In genomic region chr11:57764527-57764926, GRCh38 we compare ENCODE assay signal across 9 cellular contexts. TPM values are rescaled to one million over a fixed set of nuclear protein-coding genes. Genes with fewer than 3 reads are reported as not detected.
DNase-seq lines count a peak whose midpoint lies in the region; ATAC-seq and TF ChIP-seq lines count a peak whose summit lies in the region.
"Had no signal": no experiment of that assay in that cellular context is flagged by ENCODE, and none has a peak within 500 bp of the region (broad histone marks: within the 10 kb centered on the region; RNA-seq: fewer than 3 reads in every experiment).

No MANE protein-coding gene starts in this region.

- TF ChIP-seq CTCF in AG04450 (IDR thresholded peaks at IDR 0.05; ENCODE audit: low read depth, low read length): no peak
- no peak for TF ChIP-seq CTCF in fibroblast of pulmonary artery (IDR thresholded peaks at IDR 0.05; ENCODE audit: low read length, missing control alignments)
- TF ChIP-seq CTCF in ovary (IDR thresholded peaks at IDR 0.05): no peak

- H3K4me3 ChIP-seq in AG04450 (ENCODE audit: low read depth, low read length) (peak overlapping the region; percentile 89), SK-N-MC (peak overlapping the region; percentile 95), fibroblast of pulmonary artery (replicated peaks; ENCODE audit: low read depth, low read length) (peak overlapping the region; percentile 71), ovary (peak overlapping the region; percentile 60)

- peaks cover 14% of the 10 kb centered on the region for H3K36me3 ChIP-seq in SK-N-MC (ENCODE audit: insufficient read depth, low read length)
- H3K36me3 ChIP-seq in ovary: no peaks in the 10 kb centered on the region

- no peaks in the 10 kb centered on the region for H3K9me3 ChIP-seq in AG04450 (ENCODE audit: control insufficient read depth, insufficient read depth, low read length)
- no peaks in the 10 kb centered on the region for H3K9me3 ChIP-seq in SK-N-MC (ENCODE audit: low read depth, low read length)
- H3K9me3 ChIP-seq in ovary: no peaks in the 10 kb centered on the region

- intact Hi-C loops in ovary (cut with DNase I): loop anchor here in 2 of 4 donors (5.0 kb wide), 2 partner anchors 38 to 97 kb away; partner anchors contain the start of gene ZDHHC5 (in 1 of the 2)

- ATAC-seq in GM21717 (IDR thresholded peaks at IDR 0.05; ENCODE audit: unreplicated experiment): no peak
- ATAC-seq in activated naive CD8-positive, alpha-beta T cell treated with anti-CD3 and anti-CD28 coated beads, Interleukin-2, amount 50 U/mL, for 24 hours: no peak

- H3K4me1 Mint-ChIP-seq in activated naive CD8-positive, alpha-beta T cell treated with anti-CD3 and anti-CD28 coated beads, Interleukin-2, amount 50 U/mL, for 24 hours: peaks cover 28% of the 10 kb centered on the region

- peaks cover 10% of the 10 kb centered on the region for H3K4me1 ChIP-seq in ovary (ENCODE audit: insufficient read depth)

- DNase-seq in AG04450 (ENCODE audit: low read depth, low spot score) (no peak), SK-N-MC (ENCODE audit: low read depth, low spot score) (no peak), fibroblast of pulmonary artery (ENCODE audit: low read depth) (no peak), ovary (no peak), globus pallidus (ENCODE audit: low spot score) (no peak), SK-N-DZ (ENCODE audit: low spot score) (no peak)
- DNase-seq in activated naive CD8-positive, alpha-beta T cell treated with anti-CD3 and anti-CD28 coated beads, Interleukin-2, amount 50 U/mL, for 24 hours: no peak
- DNase-seq: CD4-positive, CD25-positive, alpha-beta regulatory T cell had no signal

- CTCF ChIA-PET in AG04450 (lab: Charles Lee): interaction anchor here (0.5 to 9.9 kb wide), 9 partner anchors 10 to 521 kb away, joined by 3 to 157 read pairs (median 6); partner anchors contain the start of gene BTBD18

- POLR2A ChIA-PET in AG04450 (lab: Yijun Ruan, JAX): interaction anchor here (0.6 to 2.6 kb wide), 5 partner anchors 12 to 86 kb away, joined by 3 to 12 read pairs (median 6); partner anchors contain the start of gene SELENOH

- H3K27ac ChIP-seq in AG04450 (ENCODE audit: low read depth, low read length) (no peak overlapping the region), SK-N-MC (no peak overlapping the region), ovary (no peak overlapping the region)

- TF ChIP-seq EP300 in ovary (IDR thresholded peaks at IDR 0.05): no peak

- H3K9me3 Mint-ChIP-seq in activated naive CD8-positive, alpha-beta T cell treated with anti-CD3 and anti-CD28 coated beads, Interleukin-2, amount 50 U/mL, for 24 hours: no peaks in the 10 kb centered on the region
- H3K9me3 Mint-ChIP-seq: CD4-positive, CD25-positive, alpha-beta regulatory T cell had no signal

- H3K4me3 Mint-ChIP-seq in activated naive CD8-positive, alpha-beta T cell treated with anti-CD3 and anti-CD28 coated beads, Interleukin-2, amount 50 U/mL, for 24 hours: no peak overlapping the region
- H3K4me3 Mint-ChIP-seq: CD4-positive, CD25-positive, alpha-beta regulatory T cell had no signal

- H3K27me3 Mint-ChIP-seq in activated naive CD8-positive, alpha-beta T cell treated with anti-CD3 and anti-CD28 coated beads, Interleukin-2, amount 50 U/mL, for 24 hours: no peaks in the 10 kb centered on the region

- TF ChIP-seq POLR2A in ovary (IDR thresholded peaks at IDR 0.05): no peak

- 3 to 8% (median 4%) methylated on average over 2 of the region's 2 CpGs for whole genome bisulfite sequencing in ovary, 3 donors

- H3K27me3 ChIP-seq in AG04450 (ENCODE audit: control insufficient read depth, insufficient read depth, low read length) (no peaks in the 10 kb centered on the region), ovary (no peaks in the 10 kb centered on the region)

- no peak overlapping the region for H3K27ac Mint-ChIP-seq in activated naive CD8-positive, alpha-beta T cell treated with anti-CD3 and anti-CD28 coated beads, Interleukin-2, amount 50 U/mL, for 24 hours

- H3K9ac ChIP-seq in SK-N-MC (ENCODE audit: insufficient read length): peak overlapping the region; percentile 99

- peaks cover 8% of the 10 kb centered on the region for H3K36me3 Mint-ChIP-seq in activated naive CD8-positive, alpha-beta T cell treated with anti-CD3 and anti-CD28 coated beads, Interleukin-2, amount 50 U/mL, for 24 hours (ENCODE audit: low read depth)

RNA-seq across cellular contexts. Expression of gene CTNND1, which starts 2.9 kb away (rescaled TPM):
- polyA plus RNA-seq in AG04450 (2011; rRNA removed) (190 and 191 TPM in 2 replicates), ovary (100 to 1,000 TPM in 1 of 2 donors, 10 to 100 TPM in 1; 40.3 to 153 TPM)
- polyA minus RNA-seq in AG04450 (2011; rRNA and poly(A)+ RNA removed): 509 and 760 TPM in 2 replicates
- total RNA-seq in ovary: 100 to 1,000 TPM in 6 of 7 donors, 10 to 100 TPM in 1; 58.4 to 134 (median 119) TPM
- polyA plus RNA-seq in SK-N-DZ (2014; cell fraction: cytosol; rRNA removed): 35.1 and 43.0 TPM in 2 replicates
- 25.9 and 44.1 TPM in 2 replicates for polyA plus RNA-seq in SK-N-DZ (2014; cell fraction: nucleus; rRNA removed)

RNA-seq across cellular contexts. Expression of gene BTBD18, which starts 12.9 kb away (rescaled TPM):
- polyA plus RNA-seq in AG04450 (2011; rRNA removed) (not detected in 2 replicates), ovary (under 1 TPM in 1 of 2 donors, not detected in 1; 0.02 TPM)
- polyA minus RNA-seq in AG04450 (2011; rRNA and poly(A)+ RNA removed): not detected in 2 replicates
- not detected for total RNA-seq in ovary
- polyA plus RNA-seq in SK-N-DZ (2014; cell fraction: cytosol; rRNA removed): not detected in 2 replicates
- not detected in 2 replicates for polyA plus RNA-seq in SK-N-DZ (2014; cell fraction: nucleus; rRNA removed)
- total RNA-seq: CD4-positive, CD25-positive, alpha-beta regulatory T cell had no signal

RNA-seq across cellular contexts. Expression of gene SELENOH, which starts 23.2 kb away (rescaled TPM):
- 94.8 and 104 TPM in 2 replicates for polyA plus RNA-seq in AG04450 (2011; rRNA removed)
- polyA minus RNA-seq in AG04450 (2011; rRNA and poly(A)+ RNA removed): 12.7 and 15.1 TPM in 2 replicates
- 100 to 1,000 TPM in 5 of 7 donors, 10 to 100 TPM in 2; 88.1 to 244 (median 107) TPM for total RNA-seq in ovary
- 100 to 1,000 TPM in 1 of 2 donors, 10 to 100 TPM in 1; 33.9 to 142 TPM for polyA plus RNA-seq in ovary
- 259 and 338 TPM in 2 replicates for polyA plus RNA-seq in SK-N-DZ (2014; cell fraction: cytosol; rRNA removed)
- 206 and 247 TPM in 2 replicates for polyA plus RNA-seq in SK-N-DZ (2014; cell fraction: nucleus; rRNA removed)

RNA-seq across cellular contexts. Expression of gene TMX2, which starts 52.1 kb away (rescaled TPM):
- polyA plus RNA-seq in AG04450 (2011; rRNA removed): 84.7 and 91.7 TPM in 2 replicates
- 81.4 and 82.7 TPM in 2 replicates for polyA minus RNA-seq in AG04450 (2011; rRNA and poly(A)+ RNA removed)
- 10 to 100 TPM; 31.5 to 86.2 (median 56.8) TPM for total RNA-seq in ovary
- polyA plus RNA-seq in ovary: 100 to 1,000 TPM in 1 of 2 donors, 10 to 100 TPM in 1; 63.3 to 130 TPM
- polyA plus RNA-seq in SK-N-DZ (2014; cell fraction: cytosol; rRNA removed): 146 and 164 TPM in 2 replicates
- polyA plus RNA-seq in SK-N-DZ (2014; cell fraction: nucleus; rRNA removed): 174 and 200 TPM in 2 replicates

RNA-seq across cellular contexts. Expression of gene MED19, which starts 52.5 kb away (rescaled TPM):
- polyA plus RNA-seq in AG04450 (2011; rRNA removed): 27.5 and 28.8 TPM in 2 replicates
- 7.6 and 11.9 TPM in 2 replicates for polyA minus RNA-seq in AG04450 (2011; rRNA and poly(A)+ RNA removed)
- total RNA-seq in ovary: 10 to 100 TPM in 6 of 7 donors, 1 to 10 TPM in 1; 9.8 to 18.2 (median 13.0) TPM
- polyA plus RNA-seq in ovary: 10 to 100 TPM; 13.8 to 19.8 TPM
- 37.4 and 44.3 TPM in 2 replicates for polyA plus RNA-seq in SK-N-DZ (2014; cell fraction: cytosol; rRNA removed)
- 19.7 and 33.4 TPM in 2 replicates for polyA plus RNA-seq in SK-N-DZ (2014; cell fraction: nucleus; rRNA removed)
